In the genomic region with DNA sequence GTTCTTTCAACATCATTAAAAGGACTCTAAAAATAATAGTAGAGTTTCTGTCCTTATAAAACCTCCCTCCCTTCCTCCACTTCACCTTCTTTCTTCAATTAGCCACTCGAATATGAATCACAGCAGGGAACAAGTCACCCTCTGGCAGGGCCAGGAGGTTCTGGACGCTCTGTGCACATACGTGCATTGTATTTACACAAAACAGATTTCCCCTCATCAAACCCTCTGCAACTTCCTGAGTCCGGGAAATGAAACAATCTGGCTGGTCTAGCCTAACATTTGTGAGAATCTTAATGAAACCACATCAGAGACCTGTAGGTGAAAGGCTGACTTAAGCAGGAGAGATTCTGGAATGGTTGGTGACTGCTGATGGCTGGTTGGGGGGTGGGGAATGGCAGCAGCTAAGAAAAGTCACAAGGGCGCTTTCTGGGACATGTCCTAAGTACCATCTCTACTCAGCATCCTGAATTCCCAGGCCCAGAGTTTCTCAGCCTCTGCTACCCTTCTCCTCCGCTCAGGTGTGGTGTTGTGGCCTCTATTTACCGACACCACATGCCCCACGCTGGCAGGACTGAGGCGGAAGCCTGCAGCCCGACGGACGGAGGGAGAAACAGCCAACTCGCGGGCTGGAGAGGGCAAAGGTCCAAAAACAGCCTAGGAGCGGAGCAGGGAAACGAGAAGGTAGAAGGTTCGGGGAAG, we compare ENCODE assay signal across 8 cellular contexts. TPM values are rescaled to one million over a fixed set of nuclear protein-coding genes. Genes with fewer than 3 reads are reported as not detected.
A peak's percentile ranks its signal among the peaks of the same experiment; 100 is the strongest.
DNase-seq lines count a peak whose midpoint lies in the region; ATAC-seq and TF ChIP-seq lines count a peak whose summit lies in the region.

No MANE protein-coding gene starts in this region.

- DNase-seq in G401 (ENCODE audit: low spot score) (peak; percentile 24), NCI-H69 (lab: John Stamatoyannopoulos, UW) (peak; percentile 62), cerebellar cortex (ENCODE audit: low spot score) (peak; percentile 16), lower lobe of right lung (peak; percentile 49), thyroid gland (peak; percentile 25 to 29), NCI-H2171 treated with DMSO at 0.1 percent for 48 hours (lab: John Stamatoyannopoulos, UW) (no peak), GDM1 (lab: John Stamatoyannopoulos, UW) (no peak), NCI-H1930 (lab: John Stamatoyannopoulos, UW) (no peak)

- H3K4me3 ChIP-seq in lower lobe of right lung, result peak overlapping the region; percentile 66
- peak overlapping the region in 2 of 3 donors; percentile 52 to 58 for H3K4me3 ChIP-seq in thyroid gland (replicated peaks in 1 of 3)

- H3K4me1 ChIP-seq in lower lobe of right lung (peaks cover 11% of the 10 kb centered on the region), thyroid gland (no peaks in the 10 kb centered on the region)

- 11 to 12% methylated on average over 17 of the region's 17 CpGs for WGBS in thyroid gland, 2 donors

- TF ChIP-seq CTCF in lower lobe of right lung (IDR thresholded peaks at IDR 0.05) (no peak), thyroid gland (IDR thresholded peaks at IDR 0.05) (no peak)

- ATAC-seq in lower lobe of right lung, result peak; percentile 71 to 73

- H3K27me3 ChIP-seq in lower lobe of right lung (ENCODE audit: low read depth), result no peaks in the 10 kb centered on the region
- no peaks in the 10 kb centered on the region for H3K27me3 ChIP-seq in thyroid gland

- TF ChIP-seq POLR2A in thyroid gland (IDR thresholded peaks at IDR 0.05), result no peak

- H3K27ac ChIP-seq in lower lobe of right lung, result peak overlapping the region; percentile 81
- H3K27ac ChIP-seq in thyroid gland, result peak overlapping the region in 2 of 3 donors; percentile 36 to 67

- H3K36me3 ChIP-seq in lower lobe of right lung, result no peaks in the 10 kb centered on the region
- H3K36me3 ChIP-seq in thyroid gland, result no peaks in the 10 kb centered on the region

- H3K9me3 ChIP-seq in lower lobe of right lung (no peaks in the 10 kb centered on the region), thyroid gland (no peaks in the 10 kb centered on the region)

- intact Hi-C loops in lower lobe of right lung (cut with DNase I), result no loop called here
- intact Hi-C loops in thyroid gland (cut with DNase I), result no loop called here

- in situ Hi-C loops in G401 (cut with HindIII; ENCODE audit: low sequenced_read_pairs), result no loop called here

RNA-seq across cellular contexts. Expression of a gene that starts 1.0 kb away (rescaled TPM):
- total RNA-seq in G401 (2014; rRNA removed; shearing (Covaris generic)), result 5.0 and 6.3 TPM in 2 replicates
- total RNA-seq in lower lobe of right lung (36.1 TPM), thyroid gland (10 to 100 TPM; 19.7 to 35.6 (median 25.3) TPM)

Comparison
In these comparisons a context has a peak if more than half of its experiments do, and no peak if none do; other contexts are left out.
1. DNase-seq: peak in G401 (single experiment), NCI-H69 (single experiment), cerebellar cortex (single experiment), lower lobe of right lung (single experiment) and thyroid gland (2 of 2); none in NCI-H2171 treated with DMSO at 0.1 percent for 48 hours (single experiment), GDM1 (single experiment) and NCI-H1930 (0 of 2).